Comparison of ENCODE assay signal across 8 cellular contexts in genomic region chr11:44565746-44566558, GRCh38. TPM values are rescaled to one million over a fixed set of nuclear protein-coding genes. Genes with fewer than 3 reads are reported as not detected.
DNase-seq lines count a peak whose midpoint lies in the region; ATAC-seq, FAIRE-seq and TF ChIP-seq lines count a peak whose summit lies in the region.

No MANE protein-coding gene starts in this region.

- H3K4me1 Mint-ChIP-seq in T-helper 1 cell treated with Interleukin-12 subunit alpha and Interleukin-12 subunit beta and Interleukin-4 antibody, amounts not matched to agents 30 μg/mL and 1 μg/mL, for 36 hours (ENCODE audit: low read depth) = peaks cover 43% of the 10 kb centered on the region
- H3K4me1 Mint-ChIP-seq in stimulated activated naive B cell treated with anti-CD40 and anti-IgM and Interleukin-4, amounts not matched to agents 10 μg/mL and 1 μg/mL and 100 μg/mL, for 72 hours = peaks cover 56 to 86% of the 10 kb centered on the region in 2 donors

- TF ChIP-seq CTCF in SU-DHL-6 (IDR thresholded peaks at IDR 0.05; ENCODE audit: insufficient read depth, low read length, poor library complexity, severe bottlenecking) = no peak

- no peak for DNase-seq in T-helper 1 cell
- DNase-seq in right cardiac atrium = no peak
- no peak for DNase-seq in stimulated activated naive B cell treated with anti-CD40 and anti-IgM and Interleukin-4, amounts not matched to agents 10 μg/mL and 1 μg/mL and 100 μg/mL, for 72 hours
- DNase-seq in GM19239 (ENCODE audit: insufficient read length, low spot score) = no peak
- DNase-seq in NAMALWA (ENCODE audit: low spot score) = no peak
- no peak for DNase-seq in G401 (ENCODE audit: low spot score)

- H3K9me2 ChIP-seq in SU-DHL-6 (replicated peaks; ENCODE audit: insufficient read depth, low read length) = no peaks in the 10 kb centered on the region

- intact Hi-C loops in right cardiac atrium (cut with DNase I) = loop anchor here in 2 of 4 donors (2.0 to 10.0 kb wide), 3 partner anchors 36 to 349 kb away; no protein-coding TSS in a partner anchor

- peaks cover 26% of the 10 kb centered on the region for H3K36me3 Mint-ChIP-seq in T-helper 1 cell treated with Interleukin-12 subunit alpha and Interleukin-12 subunit beta and Interleukin-4 antibody, amounts not matched to agents 30 μg/mL and 1 μg/mL, for 36 hours (ENCODE audit: low read depth)
- H3K36me3 Mint-ChIP-seq in stimulated activated naive B cell treated with anti-CD40 and anti-IgM and Interleukin-4, amounts not matched to agents 10 μg/mL and 1 μg/mL and 100 μg/mL, for 72 hours = peaks cover 25 to 36% of the 10 kb centered on the region in 2 donors

- FAIRE-seq in GM19239 (lab: Jason Lieb, UNC) = no peak

- no peaks in the 10 kb centered on the region for H3K27me3 ChIP-seq in SU-DHL-6 (ENCODE audit: low read length)
- H3K27me3 ChIP-seq in right cardiac atrium (ENCODE audit: control insufficient read depth, insufficient read depth) = no peaks in the 10 kb centered on the region

- H3K9me3 Mint-ChIP-seq in T-helper 1 cell treated with Interleukin-12 subunit alpha and Interleukin-12 subunit beta and Interleukin-4 antibody, amounts not matched to agents 30 μg/mL and 1 μg/mL, for 36 hours = no peaks in the 10 kb centered on the region
- peaks cover 0 to 4% of the 10 kb centered on the region in 2 donors for H3K9me3 Mint-ChIP-seq in stimulated activated naive B cell treated with anti-CD40 and anti-IgM and Interleukin-4, amounts not matched to agents 10 μg/mL and 1 μg/mL and 100 μg/mL, for 72 hours

- H3K79me2 ChIP-seq in SU-DHL-6 (ENCODE audit: insufficient read depth, low read length) = no peaks in the 10 kb centered on the region

- peak overlapping the region; percentile 91 for H3K4me3 Mint-ChIP-seq in T-helper 1 cell treated with Interleukin-12 subunit alpha and Interleukin-12 subunit beta and Interleukin-4 antibody, amounts not matched to agents 30 μg/mL and 1 μg/mL, for 36 hours
- H3K4me3 Mint-ChIP-seq in stimulated activated naive B cell treated with anti-CD40 and anti-IgM and Interleukin-4, amounts not matched to agents 10 μg/mL and 1 μg/mL and 100 μg/mL, for 72 hours = peak overlapping the region; percentile 84 to 94

- in situ Hi-C loops in G401 (cut with HindIII; ENCODE audit: low sequenced_read_pairs) = no loop called here

- no peaks in the 10 kb centered on the region for H4K20me1 ChIP-seq in SU-DHL-6 (ENCODE audit: low read depth, low read length)

- no peaks in the 10 kb centered on the region for H3F3A ChIP-seq in SU-DHL-6 (ENCODE audit: insufficient read depth)

- H3K27ac Mint-ChIP-seq in T-helper 1 cell treated with Interleukin-12 subunit alpha and Interleukin-12 subunit beta and Interleukin-4 antibody, amounts not matched to agents 30 μg/mL and 1 μg/mL, for 36 hours = peak overlapping the region; percentile 87
- H3K27ac Mint-ChIP-seq in stimulated activated naive B cell treated with anti-CD40 and anti-IgM and Interleukin-4, amounts not matched to agents 10 μg/mL and 1 μg/mL and 100 μg/mL, for 72 hours = peak overlapping the region; percentile 88

- WGBS in right cardiac atrium = 30% methylated on average over 29 of the region's 29 CpGs

- H3K36me3 ChIP-seq in SU-DHL-6 (ENCODE audit: low read length) = no peaks in the 10 kb centered on the region

- peak overlapping the region; percentile 49 for H3K4me3 ChIP-seq in SU-DHL-6 (ENCODE audit: insufficient read depth, low read length, poor library complexity, severe bottlenecking)
- H3K4me3 ChIP-seq in right cardiac atrium (ENCODE audit: low read length) = peak overlapping the region; percentile 59

- H2AFZ ChIP-seq in SU-DHL-6 (ENCODE audit: low read depth, low read length, severe bottlenecking) = peak overlapping the region; percentile 68

- no peaks in the 10 kb centered on the region for H3K9me3 ChIP-seq in SU-DHL-6 (ENCODE audit: insufficient read depth, low read length)
- no peaks in the 10 kb centered on the region for H3K9me3 ChIP-seq in right cardiac atrium (ENCODE audit: control insufficient read depth, low read length)

- no peaks in the 10 kb centered on the region for H3K27me3 Mint-ChIP-seq in T-helper 1 cell treated with Interleukin-12 subunit alpha and Interleukin-12 subunit beta and Interleukin-4 antibody, amounts not matched to agents 30 μg/mL and 1 μg/mL, for 36 hours (ENCODE audit: low read depth)
- H3K27me3 Mint-ChIP-seq in stimulated activated naive B cell treated with anti-CD40 and anti-IgM and Interleukin-4, amounts not matched to agents 10 μg/mL and 1 μg/mL and 100 μg/mL, for 72 hours = no peaks in the 10 kb centered on the region

- H3K4me2 ChIP-seq in SU-DHL-6 (ENCODE audit: low read depth, low read length, poor library complexity, severe bottlenecking) = peak overlapping the region; percentile 75

- ATAC-seq in right cardiac atrium = no peak
- ATAC-seq in stimulated activated naive B cell treated with anti-CD40 and anti-IgM and Interleukin-4, amounts not matched to agents 10 μg/mL and 1 μg/mL and 100 μg/mL, for 72 hours (replicated peaks) = no peak

- H3K27ac ChIP-seq in SU-DHL-6 (ENCODE audit: low read depth, low read length) (no peak overlapping the region), right cardiac atrium (ENCODE audit: low read length) (peak overlapping the region; percentile 11)

- H3K4me1 ChIP-seq in right cardiac atrium (ENCODE audit: control insufficient read depth, insufficient read depth, low read length) = peaks cover 26% of the 10 kb centered on the region

- peak overlapping the region; percentile 42; the same call in 1 of the 2 replicates for H3K9ac ChIP-seq in SU-DHL-6 (ENCODE audit: low read length)

RNA-seq across cellular contexts. Expression of gene CD82, which starts 0.5 kb away (rescaled TPM):
- 10 to 100 TPM; 16.7 to 33.6 (median 27.3) TPM for total RNA-seq in right cardiac atrium
- 23.8 TPM for polyA plus RNA-seq in right cardiac atrium
- 16.1 and 18.7 TPM in 2 replicates for total RNA-seq in G401 (2014; rRNA removed; shearing (Covaris generic))
